1 cellular context compared by ENCODE assay signal in the genomic region with DNA sequence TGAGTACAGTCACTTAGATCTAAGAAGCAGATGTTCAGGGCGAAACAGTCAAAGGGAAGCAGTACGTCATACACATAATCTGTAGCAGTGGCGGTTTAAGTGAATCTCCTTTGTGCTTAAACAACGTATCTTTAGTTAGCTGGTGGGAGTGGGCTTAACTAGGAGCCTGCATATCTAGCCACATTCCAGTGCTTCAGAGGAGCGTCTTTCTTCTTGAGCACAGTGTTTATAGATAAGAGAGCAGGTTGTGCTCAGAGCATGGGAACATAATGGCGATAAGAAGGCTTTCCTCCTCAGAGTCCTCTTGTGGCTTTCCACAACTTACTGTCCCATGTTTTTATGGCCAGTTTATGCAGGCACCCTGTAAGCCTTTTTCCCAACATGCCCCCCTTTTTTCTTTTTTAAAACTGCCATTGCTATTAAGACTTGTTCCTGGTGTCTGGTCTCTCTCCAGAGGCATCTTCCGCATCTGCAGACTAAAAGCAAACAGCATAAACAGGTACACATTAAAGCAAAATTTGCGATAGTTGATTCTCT.
TF ChIP-seq lines count a peak whose summit lies in the region.

No MANE protein-coding gene starts in this region.

TF ChIP-seq in K562, 482 proteins besides CTCF, POLR2A, EP300 and RAD21 (continued from another document and continues in another):
- TF ChIP-seq NFE2L1 (tag; IDR thresholded peaks at IDR 0.05; ENCODE audit: borderline replicate concordance, low read depth): no peak
- peak in 1 of 2 experiments; percentile 100; a peak in 2 of 3 replicates for TF ChIP-seq CBX3 (IDR thresholded peaks at IDR 0.05; ENCODE audit: borderline replicate concordance in 1 of 2, low read length in 2 of 2)
- no peak for TF ChIP-seq BCL6 (CRISPR knock-in tag; IDR thresholded peaks at IDR 0.05)
- TF ChIP-seq TEAD1 (CRISPR knock-in tag; IDR thresholded peaks at IDR 0.05): peak in 1 of 2 experiments; percentile 94; a peak in 2 of 4 replicates
- TF ChIP-seq SAFB2 (IDR thresholded peaks at IDR 0.05; ENCODE audit: borderline replicate concordance, low read depth, low read length, severe bottlenecking): no peak
- no peak for TF ChIP-seq ZNF12 (CRISPR knock-in tag; IDR thresholded peaks at IDR 0.05)
- TF ChIP-seq HDAC1 (IDR thresholded peaks at IDR 0.05): peak; percentile 57 to 81; a peak in 3 of 4 replicates
- TF ChIP-seq ZBTB33 (CRISPR knock-in tag; IDR thresholded peaks at IDR 0.05): peak; percentile 17; the same call in 1 of the 2 replicates
- TF ChIP-seq HLTF (IDR thresholded peaks at IDR 0.05): 0 out of 2 replicates have a peak, but pooled peaks have one; percentile 54
- no peak for TF ChIP-seq RFX5 (IDR thresholded peaks at IDR 0.05; ENCODE audit: low read depth, low read length)
- TF ChIP-seq ZNF584 (CRISPR knock-in tag; IDR thresholded peaks at IDR 0.05; ENCODE audit: low read depth): no peak
- TF ChIP-seq RCOR1 (IDR thresholded peaks at IDR 0.05; ENCODE audit: borderline replicate concordance in 1 of 2, low read depth in 2 of 2, low read length in 2 of 2): peak in 1 of 2 experiments; percentile 33; a peak in 1 of 4 replicates
- no peak for TF ChIP-seq RNF2 (IDR thresholded peaks at IDR 0.05)
- no peak for TF ChIP-seq ZBTB17 (CRISPR knock-in tag; IDR thresholded peaks at IDR 0.05)
- no peak for TF ChIP-seq ZNF668 (CRISPR knock-in tag; IDR thresholded peaks at IDR 0.05)
- TF ChIP-seq FOS (IDR thresholded peaks at IDR 0.05; ENCODE audit: extremely low read depth, insufficient read length): no peak
- no peak for TF ChIP-seq ZNF175 (CRISPR knock-in tag; IDR thresholded peaks at IDR 0.05; ENCODE audit: low read depth)
- TF ChIP-seq NR2C1 (IDR thresholded peaks at IDR 0.05): no peak
- TF ChIP-seq NR2C1 (tag; IDR thresholded peaks at IDR 0.05): no peak
- TF ChIP-seq, protein P1, sequence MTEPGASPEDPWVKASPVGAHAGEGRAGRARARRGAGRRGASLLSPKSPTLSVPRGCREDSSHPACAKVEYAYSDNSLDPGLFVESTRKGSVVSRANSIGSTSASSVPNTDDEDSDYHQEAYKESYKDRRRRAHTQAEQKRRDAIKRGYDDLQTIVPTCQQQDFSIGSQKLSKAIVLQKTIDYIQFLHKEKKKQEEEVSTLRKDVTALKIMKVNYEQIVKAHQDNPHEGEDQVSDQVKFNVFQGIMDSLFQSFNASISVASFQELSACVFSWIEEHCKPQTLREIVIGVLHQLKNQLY (CRISPR knock-in tag; conservative IDR thresholded peaks at IDR 0.05): no peak
- no peak for TF ChIP-seq ZNF184 (CRISPR knock-in tag; IDR thresholded peaks at IDR 0.05)
- TF ChIP-seq ZNF311 (CRISPR knock-in tag; IDR thresholded peaks at IDR 0.05): no peak
- TF ChIP-seq, protein P2, sequence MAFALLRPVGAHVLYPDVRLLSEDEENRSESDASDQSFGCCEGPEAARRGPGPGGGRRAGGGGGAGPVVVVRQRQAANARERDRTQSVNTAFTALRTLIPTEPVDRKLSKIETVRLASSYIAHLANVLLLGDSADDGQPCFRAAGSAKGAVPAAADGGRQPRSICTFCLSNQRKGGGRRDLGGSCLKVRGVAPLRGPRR (CRISPR knock-in tag; IDR thresholded peaks at IDR 0.05): no peak
- 0 out of 2 replicates have a peak, but pooled peaks have one; percentile 12 for TF ChIP-seq TCF7 (IDR thresholded peaks at IDR 0.05; ENCODE audit: borderline replicate concordance)
- peak; percentile 90 for TF ChIP-seq POLR2AphosphoS5 (IDR thresholded peaks at IDR 0.05; ENCODE audit: control insufficient read depth, insufficient read depth, low read depth, low read length)
- TF ChIP-seq ZNF253 (CRISPR knock-in tag; conservative IDR thresholded peaks at IDR 0.05): no peak
- no peak for TF ChIP-seq ELF1 (tag; IDR thresholded peaks at IDR 0.05)
- no peak for TF ChIP-seq MEF2D (tag; conservative IDR thresholded peaks at IDR 0.05; ENCODE audit: low read depth)
- TF ChIP-seq, protein P3, sequence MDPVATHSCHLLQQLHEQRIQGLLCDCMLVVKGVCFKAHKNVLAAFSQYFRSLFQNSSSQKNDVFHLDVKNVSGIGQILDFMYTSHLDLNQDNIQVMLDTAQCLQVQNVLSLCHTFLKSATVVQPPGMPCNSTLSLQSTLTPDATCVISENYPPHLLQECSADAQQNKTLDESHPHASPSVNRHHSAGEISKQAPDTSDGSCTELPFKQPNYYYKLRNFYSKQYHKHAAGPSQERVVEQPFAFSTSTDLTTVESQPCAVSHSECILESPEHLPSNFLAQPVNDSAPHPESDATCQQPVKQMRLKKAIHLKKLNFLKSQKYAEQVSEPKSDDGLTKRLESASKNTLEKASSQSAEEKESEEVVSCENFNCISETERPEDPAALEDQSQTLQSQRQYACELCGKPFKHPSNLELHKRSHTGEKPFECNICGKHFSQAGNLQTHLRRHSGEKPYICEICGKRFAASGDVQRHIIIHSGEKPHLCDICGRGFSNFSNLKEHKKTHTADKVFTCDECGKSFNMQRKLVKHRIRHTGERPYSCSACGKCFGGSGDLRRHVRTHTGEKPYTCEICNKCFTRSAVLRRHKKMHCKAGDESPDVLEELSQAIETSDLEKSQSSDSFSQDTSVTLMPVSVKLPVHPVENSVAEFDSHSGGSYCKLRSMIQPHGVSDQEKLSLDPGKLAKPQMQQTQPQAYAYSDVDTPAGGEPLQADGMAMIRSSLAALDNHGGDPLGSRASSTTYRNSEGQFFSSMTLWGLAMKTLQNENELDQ (CRISPR knock-in tag; IDR thresholded peaks at IDR 0.05; ENCODE audit: borderline replicate concordance): no peak
- TF ChIP-seq, protein P4, sequence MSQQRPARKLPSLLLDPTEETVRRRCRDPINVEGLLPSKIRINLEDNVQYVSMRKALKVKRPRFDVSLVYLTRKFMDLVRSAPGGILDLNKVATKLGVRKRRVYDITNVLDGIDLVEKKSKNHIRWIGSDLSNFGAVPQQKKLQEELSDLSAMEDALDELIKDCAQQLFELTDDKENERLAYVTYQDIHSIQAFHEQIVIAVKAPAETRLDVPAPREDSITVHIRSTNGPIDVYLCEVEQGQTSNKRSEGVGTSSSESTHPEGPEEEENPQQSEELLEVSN (IDR thresholded peaks at IDR 0.05; ENCODE audit: borderline replicate concordance in 1 of 2, extremely low read depth in 1 of 2, insufficient read depth in 1 of 2, insufficient read length in 1 of 2, low read depth in 1 of 2, low read length in 1 of 2, poor library complexity in 1 of 2, severe bottlenecking in 1 of 2): peak in 1 of 2 experiments; percentile 16
- TF ChIP-seq ARID3B (CRISPR knock-in tag; IDR thresholded peaks at IDR 0.05; ENCODE audit: borderline replicate concordance): no peak
- no peak for TF ChIP-seq BRF1 (IDR thresholded peaks at IDR 0.05; ENCODE audit: borderline replicate concordance, extremely low read depth, insufficient read length)
- TF ChIP-seq GATAD2A (IDR thresholded peaks at IDR 0.05): no peak
- TF ChIP-seq, protein P5, sequence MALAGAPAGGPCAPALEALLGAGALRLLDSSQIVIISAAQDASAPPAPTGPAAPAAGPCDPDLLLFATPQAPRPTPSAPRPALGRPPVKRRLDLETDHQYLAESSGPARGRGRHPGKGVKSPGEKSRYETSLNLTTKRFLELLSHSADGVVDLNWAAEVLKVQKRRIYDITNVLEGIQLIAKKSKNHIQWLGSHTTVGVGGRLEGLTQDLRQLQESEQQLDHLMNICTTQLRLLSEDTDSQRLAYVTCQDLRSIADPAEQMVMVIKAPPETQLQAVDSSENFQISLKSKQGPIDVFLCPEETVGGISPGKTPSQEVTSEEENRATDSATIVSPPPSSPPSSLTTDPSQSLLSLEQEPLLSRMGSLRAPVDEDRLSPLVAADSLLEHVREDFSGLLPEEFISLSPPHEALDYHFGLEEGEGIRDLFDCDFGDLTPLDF (CRISPR knock-in tag; IDR thresholded peaks at IDR 0.05): no peak
- TF ChIP-seq NKRF (IDR thresholded peaks at IDR 0.05; ENCODE audit: borderline replicate concordance): no peak
- TF ChIP-seq, protein P6, sequence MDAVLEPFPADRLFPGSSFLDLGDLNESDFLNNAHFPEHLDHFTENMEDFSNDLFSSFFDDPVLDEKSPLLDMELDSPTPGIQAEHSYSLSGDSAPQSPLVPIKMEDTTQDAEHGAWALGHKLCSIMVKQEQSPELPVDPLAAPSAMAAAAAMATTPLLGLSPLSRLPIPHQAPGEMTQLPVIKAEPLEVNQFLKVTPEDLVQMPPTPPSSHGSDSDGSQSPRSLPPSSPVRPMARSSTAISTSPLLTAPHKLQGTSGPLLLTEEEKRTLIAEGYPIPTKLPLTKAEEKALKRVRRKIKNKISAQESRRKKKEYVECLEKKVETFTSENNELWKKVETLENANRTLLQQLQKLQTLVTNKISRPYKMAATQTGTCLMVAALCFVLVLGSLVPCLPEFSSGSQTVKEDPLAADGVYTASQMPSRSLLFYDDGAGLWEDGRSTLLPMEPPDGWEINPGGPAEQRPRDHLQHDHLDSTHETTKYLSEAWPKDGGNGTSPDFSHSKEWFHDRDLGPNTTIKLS (IDR thresholded peaks at IDR 0.05; ENCODE audit: borderline replicate concordance, low read depth): no peak
- TF ChIP-seq TFAM (CRISPR knock-in tag; conservative IDR thresholded peaks at IDR 0.05): no peak
- no peak for TF ChIP-seq ZNF696 (CRISPR knock-in tag; conservative IDR thresholded peaks at IDR 0.05)
- no peak for TF ChIP-seq SLC30A9 (CRISPR knock-in tag; IDR thresholded peaks at IDR 0.05)
- TF ChIP-seq EP400 (IDR thresholded peaks at IDR 0.05): peak; percentile 61; the same call in 1 of the 2 replicates
- peak; percentile 99 for TF ChIP-seq HMBOX1 (IDR thresholded peaks at IDR 0.05)
- TF ChIP-seq ESRRB (CRISPR knock-in tag; IDR thresholded peaks at IDR 0.05; ENCODE audit: borderline replicate concordance): no peak
- no peak for TF ChIP-seq ZNF143 (CRISPR knock-in tag; IDR thresholded peaks at IDR 0.05)
- 0 out of 2 replicates have a peak, but pooled peaks have one; percentile 58 for TF ChIP-seq ZNF644 (tag; IDR thresholded peaks at IDR 0.05; ENCODE audit: low read depth)
- no peak for TF ChIP-seq NFRKB (IDR thresholded peaks at IDR 0.05; ENCODE audit: low read depth)
- no peak for TF ChIP-seq KLF1 (tag; IDR thresholded peaks at IDR 0.05)
- 0 out of 2 replicates have a peak, but pooled peaks have one; percentile 14 for TF ChIP-seq MEF2A (IDR thresholded peaks at IDR 0.05; ENCODE audit: control insufficient read depth, low read depth, low read length)
- no peak for TF ChIP-seq ARID2 (IDR thresholded peaks at IDR 0.05)
- no peak for TF ChIP-seq NCOA6 (IDR thresholded peaks at IDR 0.05)
- no peak for TF ChIP-seq NCOA4 (IDR thresholded peaks at IDR 0.05; ENCODE audit: partially characterized antibody)
- no peak for TF ChIP-seq SMAD3 (CRISPR knock-in tag; conservative IDR thresholded peaks at IDR 0.05)
- no peak for TF ChIP-seq GTF2F1 (IDR thresholded peaks at IDR 0.05; ENCODE audit: low read depth, low read length)
- TF ChIP-seq ZNF274 (IDR thresholded peaks at IDR 0.05; ENCODE audit: borderline replicate concordance, low read depth, low read length): no peak
- TF ChIP-seq ZNF263 (CRISPR knock-in tag; IDR thresholded peaks at IDR 0.05; ENCODE audit: borderline replicate concordance): peak; percentile 86
- no peak for TF ChIP-seq PHF20 (IDR thresholded peaks at IDR 0.05; ENCODE audit: partially characterized antibody)
- no peak; the same call in 1 of the 2 replicates for TF ChIP-seq ZKSCAN8 (CRISPR knock-in tag; IDR thresholded peaks at IDR 0.05)
- no peak for TF ChIP-seq ZNF77 (CRISPR knock-in tag; IDR thresholded peaks at IDR 0.05)
- TF ChIP-seq TARDBP (IDR thresholded peaks at IDR 0.05): no peak
- TF ChIP-seq FOXJ3 (CRISPR knock-in tag; IDR thresholded peaks at IDR 0.05): no peak
